17 cellular contexts compared by ENCODE assay signal in genomic region chr11:13663631-13664071, GRCh38. TPM values are rescaled to one million over a fixed set of nuclear protein-coding genes. Genes with fewer than 3 reads are reported as not detected.
DNase-seq lines count a peak whose midpoint lies in the region; ATAC-seq, FAIRE-seq and TF ChIP-seq lines count a peak whose summit lies in the region.
"Had no signal": no experiment of that assay in that cellular context is flagged by ENCODE, and none has a peak within 500 bp of the region (broad histone marks: within the 10 kb centered on the region; RNA-seq: fewer than 3 reads in every experiment).

No MANE protein-coding gene starts in this region.

- ATAC-seq in HepG2 = no peak
- ATAC-seq: activated CD8-positive, alpha-beta memory T cell treated with anti-CD3 and anti-CD28 coated beads, Interleukin-2, amount 10 ng/mL, durations not matched to agents 7 days and 5 days had no signal

- 56% methylated on average over 1 of the region's 1 CpG for WGBS in hepatocyte (ENCODE audit: low lambda C conversion rate, missing lambda C conversion rate)
- 0% methylated on average over 1 of the region's 1 CpG for WGBS in HepG2 (ENCODE audit: low lambda C conversion rate)

- CTCF ChIA-PET in MCF 10A (lab: Yijun Ruan, JAX) = no interaction called here
- CTCF ChIA-PET in HepG2 (lab: Yijun Ruan, JAX; ENCODE audit: low intra/inter-chr PET ratio, low total read pairs) = no interaction called here

- peaks cover 19% of the 10 kb centered on the region for H3K4me1 Mint-ChIP-seq in MCF 10A (ENCODE audit: insufficient read depth, unreplicated experiment)

- no peak for TF ChIP-seq CTCF in MCF 10A (IDR thresholded peaks at IDR 0.05; ENCODE audit: unreplicated experiment)
- TF ChIP-seq CTCF in breast epithelium (IDR thresholded peaks at IDR 0.05) = no peak
- TF ChIP-seq CTCF in brain microvascular endothelial cell (IDR thresholded peaks at IDR 0.05; ENCODE audit: low read depth, low read length, missing control alignments) = no peak
- no peak for TF ChIP-seq CTCF in hepatocyte (IDR thresholded peaks at IDR 0.05; ENCODE audit: poor library complexity)
- no peak for TF ChIP-seq CTCF in HepG2 (CRISPR knock-in tag; IDR thresholded peaks at IDR 0.05)

- no peak overlapping the region for H3K4me2 ChIP-seq in hepatocyte
- H3K4me2 ChIP-seq in HepG2 (ENCODE audit: low read depth, low read length) = no peak overlapping the region

- POLR2A ChIA-PET in MCF 10A (lab: Yijun Ruan, JAX) = interaction anchor here (0.6 to 1.4 kb wide), 7 partner anchors 15 to 246 kb away, joined by 3 to 4 read pairs (median 3); partner anchors contain the start of gene BTBD10
- POLR2A ChIA-PET in HepG2 (lab: Yijun Ruan, JAX) = no interaction called here

- in situ Hi-C loops in brain microvascular endothelial cell (cut with HindIII; ENCODE audit: low pct_ligation_motif_present, low sequenced_read_pairs) = no loop called here
- in situ Hi-C loops in HepG2 (cut with HindIII; ENCODE audit: extremely low pct_ligation_motif_present, low pct_unique_long_range_greater_than_20kb) = no loop called here

- TF ChIP-seq RAD21 in HepG2 (CRISPR knock-in tag; IDR thresholded peaks at IDR 0.05) = no peak

- H3K27me3 Mint-ChIP-seq in MCF 10A (ENCODE audit: insufficient read depth, unreplicated experiment) = no peaks in the 10 kb centered on the region

- H3K36me3 ChIP-seq in breast epithelium = no peaks in the 10 kb centered on the region
- H3K36me3 ChIP-seq in brain microvascular endothelial cell (replicated peaks) = no peaks in the 10 kb centered on the region
- no peaks in the 10 kb centered on the region for H3K36me3 ChIP-seq in hepatocyte (replicated peaks; ENCODE audit: insufficient read depth, low read depth)
- no peaks in the 10 kb centered on the region for H3K36me3 ChIP-seq in HepG2 (replicated peaks in 1 of 2; ENCODE audit: control insufficient read depth in 1 of 2, insufficient read depth in 2 of 2, low read length in 2 of 2)

- no TSS peak for BruUV-seq in MCF 10A (replicated peaks; lab: Mats Ljungman, UMichigan)
- BruUV-seq in HepG2 (replicated peaks; lab: Mats Ljungman, UMichigan) = no TSS peak

- H2AFZ ChIP-seq in hepatocyte (no peak overlapping the region), HepG2 (ENCODE audit: low read length) (no peak overlapping the region)

- no peak overlapping the region for H3K4me3 Mint-ChIP-seq in MCF 10A (ENCODE audit: unreplicated experiment)
- H3K4me3 Mint-ChIP-seq: activated CD8-positive, alpha-beta memory T cell treated with anti-CD3 and anti-CD28 coated beads, Interleukin-2, amount 10 ng/mL, durations not matched to agents 7 days and 5 days had no signal

- TF ChIP-seq EP300 in HepG2 (IDR thresholded peaks at IDR 0.05; ENCODE audit: low read depth in 2 of 2, low read length in 2 of 2) (no peak), HepG2 (CRISPR knock-in tag; IDR thresholded peaks at IDR 0.05; ENCODE audit: borderline replicate concordance) (no peak)

- DNase-seq in MCF 10A (ENCODE audit: unreplicated experiment) (peak; percentile 48), breast epithelium (ENCODE audit: low spot score in 2 of 2) (no peak), brain microvascular endothelial cell (peak; percentile 44), hepatocyte (ENCODE audit: low spot score) (peak; percentile 33), HepG2 (ENCODE audit: low spot score) (no peak), NCI-H524 (lab: John Stamatoyannopoulos, UW) (no peak), HTR-8/SVneo (ENCODE audit: insufficient read length, low spot score) (no peak)
- no peak for DNase-seq in activated naive CD4-positive, alpha-beta T cell (lab: John Stamatoyannopoulos, UW)
- DNase-seq: 8988T; activated CD4-positive, CD25-positive, alpha-beta regulatory T cell; activated CD8-positive, alpha-beta memory T cell treated with anti-CD3 and anti-CD28 coated beads, Interleukin-2, amount 10 ng/mL, durations not matched to agents 7 days and 5 days; aorta; DMS79 treated with DMSO at 0.1 percent for 48 hours; KBM-7; NCI-H1105; NCI-H2107; trophoblast cell had no signal

- H3K9me3 ChIP-seq in breast epithelium (peaks cover 14 to 16% of the 10 kb centered on the region in 2 donors), hepatocyte (ENCODE audit: low read depth) (no peaks in the 10 kb centered on the region), HepG2 (ENCODE audit: low read length) (peaks cover 13% of the 10 kb centered on the region)

- H3K4me1 ChIP-seq in breast epithelium (peaks cover 0 to 6% of the 10 kb centered on the region in 2 donors), hepatocyte (ENCODE audit: insufficient read depth) (no peaks in the 10 kb centered on the region), HepG2 (ENCODE audit: insufficient read depth, low read length) (no peaks in the 10 kb centered on the region)

- H3K79me2 ChIP-seq in hepatocyte = no peaks in the 10 kb centered on the region
- no peaks in the 10 kb centered on the region for H3K79me2 ChIP-seq in HepG2 (ENCODE audit: insufficient read depth, low read length)

- no peak for FAIRE-seq in HepG2 (lab: Jason Lieb, UNC)
- no peak for FAIRE-seq in HTR-8/SVneo (lab: Jason Lieb, UNC)

- no peaks in the 10 kb centered on the region for H3K9me2 ChIP-seq in hepatocyte (replicated peaks; ENCODE audit: insufficient read depth)

- H4K20me1 ChIP-seq in hepatocyte (ENCODE audit: insufficient read depth, poor library complexity, severe bottlenecking) = no peaks in the 10 kb centered on the region
- H4K20me1 ChIP-seq in HepG2 (ENCODE audit: insufficient read depth, low read length) = no peaks in the 10 kb centered on the region

- H3K27me3 ChIP-seq in breast epithelium = no peaks in the 10 kb centered on the region
- no peaks in the 10 kb centered on the region for H3K27me3 ChIP-seq in brain microvascular endothelial cell (replicated peaks)
- H3K27me3 ChIP-seq in hepatocyte = no peaks in the 10 kb centered on the region
- no peaks in the 10 kb centered on the region for H3K27me3 ChIP-seq in HepG2 (ENCODE audit: control insufficient read depth in 1 of 2, insufficient read depth in 2 of 2, low read length in 2 of 2)

- H3K9me3 Mint-ChIP-seq in MCF 10A (ENCODE audit: unreplicated experiment) = no peaks in the 10 kb centered on the region

- intact Hi-C loops in MCF 10A (cut with micrococcal nuclease) (no loop called here), breast epithelium (cut with DNase I; ENCODE audit: low total_unique reads) (no loop called here), HepG2 (cut with micrococcal nuclease; ENCODE audit: unreplicated experiment) (no loop called here)

- H3K4me3 ChIP-seq in breast epithelium (no peak overlapping the region), brain microvascular endothelial cell (ENCODE audit: low read depth, low read length) (no peak overlapping the region), hepatocyte (no peak overlapping the region), HepG2 (replicated peaks in 1 of 3; ENCODE audit: insufficient read depth in 1 of 3, low read depth in 2 of 3, low read length in 3 of 3) (no peak overlapping the region)

- no peak overlapping the region for H3K9ac ChIP-seq in HepG2 (ENCODE audit: insufficient read depth, low read depth, low read length)

- TF ChIP-seq POLR2A in breast epithelium (IDR thresholded peaks at IDR 0.05) (no peak), HepG2 (IDR thresholded peaks at IDR 0.05; ENCODE audit: insufficient read depth in 1 of 2, low read depth in 2 of 2, low read length in 2 of 2) (no peak)

- no peak overlapping the region for H3K27ac Mint-ChIP-seq in MCF 10A (ENCODE audit: low read depth, unreplicated experiment)
- H3K27ac Mint-ChIP-seq: activated CD8-positive, alpha-beta memory T cell treated with anti-CD3 and anti-CD28 coated beads, Interleukin-2, amount 10 ng/mL, durations not matched to agents 7 days and 5 days had no signal

- H3K27ac ChIP-seq in breast epithelium = no peak overlapping the region
- H3K27ac ChIP-seq in brain microvascular endothelial cell = no peak overlapping the region
- peak overlapping the region; percentile 59 for H3K27ac ChIP-seq in hepatocyte
- H3K27ac ChIP-seq in HepG2 (ENCODE audit: extremely low read length, insufficient read depth, low read length) = no peak overlapping the region

- peaks cover 4% of the 10 kb centered on the region for H3K36me3 Mint-ChIP-seq in MCF 10A (ENCODE audit: insufficient read depth, unreplicated experiment)
- H3K36me3 Mint-ChIP-seq: activated CD8-positive, alpha-beta memory T cell treated with anti-CD3 and anti-CD28 coated beads, Interleukin-2, amount 10 ng/mL, durations not matched to agents 7 days and 5 days had no signal

TF ChIP-seq in HepG2, 621 proteins besides CTCF, POLR2A, EP300 and RAD21:
- TF ChIP-seq ETV5 (CRISPR knock-in tag; IDR thresholded peaks at IDR 0.05; ENCODE audit: borderline replicate concordance) = no peak
TF ChIP-seq in HepG2: peak in this region for 0.

RNA-seq across cellular contexts. Expression of gene FAR1, which starts 4.8 kb away (rescaled TPM):
- total RNA-seq in MCF 10A (2022) = 106 and 112 TPM in 2 replicates
- total RNA-seq in breast epithelium = 10 to 100 TPM; 46.1 to 79.6 (median 49.2) TPM
- 70.9 and 71.4 TPM in 2 replicates for total RNA-seq in hepatocyte
- 21.7 and 23.7 TPM in 2 replicates for polyA plus RNA-seq in hepatocyte
- total RNA-seq in HepG2 (2016; rRNA removed; fragmentation: Illumina TruSeq; extraction: Trizol) = 0.95 and 1.1 TPM in 2 replicates
- total RNA-seq in HepG2 (2016; cell fraction: cytosol; rRNA removed; fragmentation: Illumina TruSeq; extraction: Trizol; ENCODE audit: low read depth) = 0.40 TPM in 1 of 2 replicates, not detected in the other
- total RNA-seq in HepG2 (2016; cell fraction: insoluble cytoplasmic fraction; rRNA removed; fragmentation: Illumina TruSeq; extraction: Trizol) = 1.1 and 1.3 TPM in 2 replicates
- 0.43 and 0.65 TPM in 2 replicates for total RNA-seq in HepG2 (2016; cell fraction: membrane; rRNA removed; fragmentation: Illumina TruSeq; extraction: Trizol)
- total RNA-seq in HepG2 (2016; cell fraction: nucleus; rRNA removed; fragmentation: Illumina TruSeq; extraction: Trizol) = 1.2 and 1.3 TPM in 2 replicates
- polyA plus RNA-seq in HepG2 (2011; rRNA removed) = 0.40 and 0.63 TPM in 2 replicates
- polyA plus RNA-seq in HepG2 (2011; cell fraction: cytosol; rRNA removed) = 0.13 and 0.27 TPM in 2 replicates
- 0.48 and 0.69 TPM in 2 replicates for polyA plus RNA-seq in HepG2 (2011; cell fraction: nucleus; rRNA removed)
- polyA plus RNA-seq in HepG2 (2012) = 0.20 and 0.21 TPM in 2 replicates
- 0.03 TPM in 1 of 2 replicates, not detected in the other for polyA plus RNA-seq in HepG2 (2016; cell fraction: cytosol; fragmentation: Illumina TruSeq; extraction: Trizol; ENCODE audit: low read depth)
- 0.40 and 0.85 TPM in 2 replicates for polyA plus RNA-seq in HepG2 (2016; cell fraction: insoluble cytoplasmic fraction; fragmentation: Illumina TruSeq; extraction: Trizol; ENCODE audit: low read depth)
- 0.15 and 0.22 TPM in 2 replicates for polyA plus RNA-seq in HepG2 (2016; cell fraction: membrane; fragmentation: Illumina TruSeq; extraction: Trizol; ENCODE audit: low read depth)
- polyA plus RNA-seq in HepG2 (2016; cell fraction: nucleus; fragmentation: Illumina TruSeq; extraction: Trizol; ENCODE audit: insufficient read depth, low read depth) = 1.0 and 2.6 TPM in 2 replicates
- polyA minus RNA-seq in HepG2 (2011; rRNA and poly(A)+ RNA removed; ENCODE audit: low replicate concordance) = 0.22 and 38.6 TPM in 2 replicates
- 0.59 and 1.5 TPM in 2 replicates for polyA minus RNA-seq in HepG2 (2011; cell fraction: cytosol; rRNA and poly(A)+ RNA removed)
- polyA minus RNA-seq in HepG2 (2011; cell fraction: nucleus; rRNA and poly(A)+ RNA removed) = 0.90 and 1.5 TPM in 2 replicates

Comparison
In these comparisons a context has a peak if more than half of its experiments do, and no peak if none do; other contexts are left out.
1. DNase-seq: peak in MCF 10A (single experiment), brain microvascular endothelial cell (single experiment) and hepatocyte (single experiment); none in breast epithelium (0 of 2), HepG2 (single experiment), activated naive CD4-positive, alpha-beta T cell (0 of 4), NCI-H524 (0 of 2) and HTR-8/SVneo (single experiment).
2. RNA of gene FAR1, which starts 4.8 kb away (total RNA-seq): 106 to 112 TPM in MCF 10A, 70.9 to 71.4 TPM in hepatocyte and 46.1 to 79.6 TPM in breast epithelium; 0.40 to 1.3 TPM in HepG2; every median in the first group is over 10 times any median in the second.